25 cellular contexts compared by ENCODE assay signal in genomic region chr13:37089495-37089894, GRCh38. TPM values are rescaled to one million over a fixed set of nuclear protein-coding genes. Genes with fewer than 3 reads are reported as not detected.
DNase-seq lines count a peak whose midpoint lies in the region; TF ChIP-seq lines count a peak whose summit lies in the region.
"Had no signal": no experiment of that assay in that cellular context is flagged by ENCODE, and none has a peak within 500 bp of the region (broad histone marks: within the 10 kb centered on the region; RNA-seq: fewer than 3 reads in every experiment).

No MANE protein-coding gene starts in this region.

- H3K4me1 ChIP-seq in neutrophil (ENCODE audit: control insufficient read depth in 1 of 2, insufficient read depth in 1 of 2, low read depth in 1 of 2, low read length in 1 of 2) = peaks cover 89 to 92% of the 10 kb centered on the region in 2 experiments
- no peaks in the 10 kb centered on the region for H3K4me1 ChIP-seq in MM.1S (ENCODE audit: low read length)
- no peaks in the 10 kb centered on the region for H3K4me1 ChIP-seq in left ventricle myocardium inferior
- H3K4me1 ChIP-seq: BE2C, BLaER1 had no signal

- no peak for DNase-seq in HL-60 (ENCODE audit: low read depth in 1 of 2, low spot score in 1 of 2)
- DNase-seq in MM.1S = no peak
- no peak for DNase-seq in left ventricle myocardium inferior
- DNase-seq in NK-92 (lab: John Stamatoyannopoulos, UW; ENCODE audit: unreplicated experiment) = no peak
- DNase-seq: 8988T; ACHN; BE2C; C1 segment of cervical spinal cord; CD4-positive, alpha-beta memory T cell; CD4-positive, CD25-positive, alpha-beta regulatory T cell; CD8-positive, alpha-beta memory T cell; COR-L47; DMS 273 treated with DMSO at 0.1 percent for 48 hours; DMS153; DMS53; DMS79; DND-41; EL; GDM1 had no signal

- no peak overlapping the region for H3K9ac ChIP-seq in MM.1S (ENCODE audit: low read length)
- H3K9ac ChIP-seq: BLaER1 had no signal

- no peaks in the 10 kb centered on the region for H3K27me3 ChIP-seq in HL-60 (ENCODE audit: insufficient read depth, poor library complexity, severe bottlenecking)
- H3K27me3 ChIP-seq in neutrophil = no peaks in the 10 kb centered on the region
- H3K27me3 ChIP-seq in MM.1S (replicated peaks; ENCODE audit: insufficient read depth, low read length) = no peaks in the 10 kb centered on the region
- peaks cover 5% of the 10 kb centered on the region for H3K27me3 ChIP-seq in left ventricle myocardium inferior (ENCODE audit: low read depth)
- H3K27me3 ChIP-seq: BLaER1 had no signal

- H4K20me1 ChIP-seq in MM.1S (ENCODE audit: insufficient read depth, low read length) = no peaks in the 10 kb centered on the region
- H4K20me1 ChIP-seq: BLaER1 had no signal

- H3K9me3 ChIP-seq in neutrophil = no peaks in the 10 kb centered on the region
- H3K9me3 ChIP-seq in MM.1S (replicated peaks; ENCODE audit: insufficient read depth, low read length) = no peaks in the 10 kb centered on the region
- no peaks in the 10 kb centered on the region for H3K9me3 ChIP-seq in left ventricle myocardium inferior (replicated peaks)
- H3K9me3 ChIP-seq: BE2C, BLaER1 had no signal

- H3K4me3 ChIP-seq in HL-60 (replicated peaks; ENCODE audit: insufficient read depth, low read length) (no peak overlapping the region), neutrophil (ENCODE audit: low read depth in 1 of 2, low read length in 1 of 2) (peak overlapping the region in 1 of 2 experiments; percentile 42), MM.1S (ENCODE audit: low read length) (no peak overlapping the region), left ventricle myocardium inferior (no peak overlapping the region)
- H3K4me3 ChIP-seq: BLaER1, GM12878 had no signal

- no peak overlapping the region for H2AFZ ChIP-seq in MM.1S (ENCODE audit: low read length)

- no peaks in the 10 kb centered on the region for H3K79me2 ChIP-seq in MM.1S (ENCODE audit: low read length)

- intact Hi-C loops in left ventricle myocardium inferior (cut with micrococcal nuclease) = no loop called here

- no peaks in the 10 kb centered on the region for H3K36me3 ChIP-seq in neutrophil
- no peaks in the 10 kb centered on the region for H3K36me3 ChIP-seq in MM.1S (replicated peaks; ENCODE audit: insufficient read depth, low read length)
- no peaks in the 10 kb centered on the region for H3K36me3 ChIP-seq in left ventricle myocardium inferior
- H3K36me3 ChIP-seq: BE2C, BLaER1 had no signal

- H3K9me2 ChIP-seq in MM.1S (replicated peaks; ENCODE audit: insufficient read depth, low read length) = no peaks in the 10 kb centered on the region

- H3K4me2 ChIP-seq in MM.1S (ENCODE audit: low read depth, low read length) = no peak overlapping the region
- H3K4me2 ChIP-seq: BLaER1 had no signal

- TF ChIP-seq CTCF in HL-60 (IDR thresholded peaks at IDR 0.05; ENCODE audit: insufficient read depth, low read length) (no peak), neutrophil (IDR thresholded peaks at IDR 0.05) (no peak), MM.1S (IDR thresholded peaks at IDR 0.05; ENCODE audit: low read length) (no peak), left ventricle myocardium inferior (IDR thresholded peaks at IDR 0.05; ENCODE audit: borderline replicate concordance) (no peak)

- H3K27ac ChIP-seq in HL-60 (replicated peaks) (peak overlapping the region; percentile 26), neutrophil (peak overlapping the region; percentile 89), MM.1S (ENCODE audit: low read length) (no peak overlapping the region), left ventricle myocardium inferior (replicated peaks) (no peak overlapping the region)
- H3K27ac ChIP-seq: BLaER1 had no signal

- H3F3A ChIP-seq in MM.1S (ENCODE audit: insufficient read depth, low read length) = no peaks in the 10 kb centered on the region

RNA-seq across cellular contexts. Expression of gene CSNK1A1L, which starts 16.0 kb away (rescaled TPM):
- total RNA-seq in left ventricle myocardium inferior = not detected
- total RNA-seq: A673; CD4-positive, alpha-beta memory T cell; CD4-positive, CD25-positive, alpha-beta regulatory T cell; CD8-positive, alpha-beta memory T cell; Daoy; G401; GM12878 had no signal

RNA-seq across cellular contexts. Expression of gene SUPT20H, which starts 30.0 kb away (rescaled TPM):
- 27.5 TPM for total RNA-seq in left ventricle myocardium inferior

Comparison
In these comparisons a context has a peak if more than half of its experiments do, and no peak if none do; other contexts are left out.
1. H3K27ac ChIP-seq: peak in HL-60 (single experiment) and neutrophil (single experiment); none in MM.1S (single experiment) and left ventricle myocardium inferior (single experiment).